ENCODE assay signal across 7 cellular contexts in the genomic region with DNA sequence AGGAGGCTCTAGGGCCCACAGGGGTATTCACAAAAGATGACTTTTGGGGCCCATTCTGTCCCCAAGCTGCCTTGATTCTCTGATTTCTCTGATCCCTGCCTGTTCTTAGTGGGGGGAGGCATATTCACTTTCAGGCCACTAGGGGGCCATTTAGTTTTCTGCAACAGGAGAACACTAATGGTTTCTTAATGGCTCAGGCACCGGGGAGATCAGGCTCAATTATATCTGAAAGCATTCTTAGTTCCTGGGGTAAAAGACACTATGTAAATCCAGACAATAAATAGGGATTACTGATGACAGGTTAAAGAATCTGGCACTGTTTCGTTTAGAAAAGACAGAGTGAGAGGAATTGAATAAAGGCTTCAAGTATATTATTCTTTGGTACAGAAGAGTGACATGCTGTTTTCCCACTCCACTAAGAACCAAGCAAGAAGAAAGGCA. TPM values are rescaled to one million over a fixed set of nuclear protein-coding genes. Genes with fewer than 3 reads are reported as not detected.
DNase-seq lines count a peak whose midpoint lies in the region; ATAC-seq and TF ChIP-seq lines count a peak whose summit lies in the region.

No MANE protein-coding gene starts in this region.

- no peak for TF ChIP-seq POLR2A in sigmoid colon (IDR thresholded peaks at IDR 0.05)
- TF ChIP-seq POLR2A in GM18505 (IDR thresholded peaks at IDR 0.05; ENCODE audit: borderline replicate concordance, extremely low read depth, insufficient read depth, insufficient read length), result no peak

- H3K27me3 ChIP-seq in sigmoid colon, result no peaks in the 10 kb centered on the region

- H3K27ac ChIP-seq in sigmoid colon, result peak overlapping the region; percentile 84 to 99 (median 98)

- DNase-seq in GF-D8 (lab: John Stamatoyannopoulos, UW) (peak; percentile 16), SHP77 treated with DMSO at 0.1 percent for 48 hours (lab: John Stamatoyannopoulos, UW) (peak; percentile 36), amniotic epithelial cell (ENCODE audit: low read depth) (peak; percentile 66), left ventricle myocardium superior (no peak), sigmoid colon (peak; percentile 79)

- peaks cover 0 to 41% (median 31%) of the 10 kb centered on the region in 4 donors for H3K4me1 ChIP-seq in sigmoid colon

- ATAC-seq in left ventricle myocardium superior (peak; percentile 15), GM18505 (IDR thresholded peaks at IDR 0.05; ENCODE audit: unreplicated experiment) (no peak)

- H3K9me3 ChIP-seq in sigmoid colon, result no peaks in the 10 kb centered on the region

- H3K4me3 ChIP-seq in sigmoid colon, result no peak overlapping the region

- WGBS in sigmoid colon, 2 donors, result 0 to 3% methylated on average over 2 of the region's 2 CpGs

- H3K36me3 ChIP-seq in sigmoid colon, result no peaks in the 10 kb centered on the region

- TF ChIP-seq EP300 in sigmoid colon (IDR thresholded peaks at IDR 0.05), result no peak

- TF ChIP-seq CTCF in LNCAP (IDR thresholded peaks at IDR 0.05) (peak; percentile 90), sigmoid colon (IDR thresholded peaks at IDR 0.05) (peak; percentile 67 to 92 (median 90))

- intact Hi-C loops in left ventricle myocardium superior (cut with micrococcal nuclease), result no loop called here
- intact Hi-C loops in sigmoid colon (cut with DNase I), result loop anchor here (2.0 to 5.0 kb wide), 4 partner anchors 46 to 229 kb away; partner anchors contain the start of gene IVD

RNA-seq across cellular contexts. Expression of gene INAFM2, which starts 2.5 kb away (rescaled TPM):
- total RNA-seq in left ventricle myocardium superior (55.8 TPM), sigmoid colon (10 to 100 TPM; 41.0 to 63.1 (median 51.8) TPM)
- polyA plus RNA-seq in sigmoid colon, result 10 to 100 TPM in 1 of 3 donors, 1 to 10 TPM in 2; 6.6 to 13.4 (median 9.0) TPM

RNA-seq across cellular contexts. Expression of gene PLCB2, which starts 13.2 kb away (rescaled TPM):
- total RNA-seq in left ventricle myocardium superior (7.5 TPM), sigmoid colon (10 to 100 TPM in 2 of 4 donors, 1 to 10 TPM in 2; 5.4 to 12.5 (median 9.4) TPM)
- polyA plus RNA-seq in sigmoid colon, result 10 to 100 TPM in 1 of 3 donors, 1 to 10 TPM in 2; 2.4 to 27.5 (median 2.8) TPM

RNA-seq across cellular contexts. Expression of gene CCDC9B, which starts 19.8 kb away (rescaled TPM):
- total RNA-seq in left ventricle myocardium superior (169 TPM), sigmoid colon (10 to 100 TPM; 43.9 to 97.2 (median 65.3) TPM)
- polyA plus RNA-seq in sigmoid colon, result 10 to 100 TPM in 1 of 3 donors, 1 to 10 TPM in 2; 5.1 to 33.4 (median 7.8) TPM

RNA-seq across cellular contexts. Expression of gene PHGR1, which starts 29.9 kb away (rescaled TPM):
- not detected for total RNA-seq in left ventricle myocardium superior
- 1 to 10 TPM in 1 of 4 donors, not detected in 3; 8.2 TPM for total RNA-seq in sigmoid colon
- over 10,000 TPM; 12,817 to 35,077 (median 19,474) TPM for polyA plus RNA-seq in sigmoid colon

RNA-seq across cellular contexts. Expression of gene DISP2, which starts 37.1 kb away (rescaled TPM):
- total RNA-seq in left ventricle myocardium superior (5.2 TPM), sigmoid colon (1 to 10 TPM in 1 of 4 donors, under 1 TPM in 3; 0.16 to 1.1 (median 0.38) TPM)
- polyA plus RNA-seq in sigmoid colon, result 1 to 10 TPM; 1.8 to 3.0 (median 2.8) TPM
